ENCODE assay signal across 2 cellular contexts in genomic region chr9:75235632-75236031, GRCh38.
TF ChIP-seq lines count a peak whose summit lies in the region.

No MANE protein-coding gene starts in this region.

TF ChIP-seq in IMR-90, 13 proteins besides CTCF, POLR2A, EP300 and RAD21:
- TF ChIP-seq NFE2L2 (IDR thresholded peaks at IDR 0.05; ENCODE audit: low read depth, low read length) (peak; percentile 57; the same call in 1 of the 2 replicates), MXI1 (IDR thresholded peaks at IDR 0.05; ENCODE audit: borderline replicate concordance, low read depth, low read length) (no peak), RFX5 (IDR thresholded peaks at IDR 0.05; ENCODE audit: low read depth, low read length) (no peak), CEBPB (IDR thresholded peaks at IDR 0.05; ENCODE audit: low read depth, low read length) (no peak), SMC3 (IDR thresholded peaks at IDR 0.05; ENCODE audit: low read depth, low read length) (no peak)

TF ChIP-seq in liver, 16 proteins besides CTCF, POLR2A, EP300 and RAD21:
- TF ChIP-seq FOXA1 (IDR thresholded peaks at IDR 0.05) = no peak
- TF ChIP-seq EGR1 (IDR thresholded peaks at IDR 0.05; ENCODE audit: low read depth in 2 of 2) = no peak
- peak; percentile 22 for TF ChIP-seq FOXA2 (IDR thresholded peaks at IDR 0.05)
- TF ChIP-seq SP1 (IDR thresholded peaks at IDR 0.05) = peak; percentile 38
- TF ChIP-seq ZBTB33 (IDR thresholded peaks at IDR 0.05) = peak; percentile 72
- peak; percentile 78 to 81 for TF ChIP-seq HNF4A (conservative IDR thresholded peaks at IDR 0.05)
- TF ChIP-seq YY1 (IDR thresholded peaks at IDR 0.05) = peak; percentile 72
- no peak for TF ChIP-seq GABPA (IDR thresholded peaks at IDR 0.05 in 1 of 2, conservative IDR thresholded peaks at IDR 0.05 in 1 of 2)
- no peak for TF ChIP-seq NR2F2 (IDR thresholded peaks at IDR 0.05)
- TF ChIP-seq TAF1 (conservative IDR thresholded peaks at IDR 0.05) = no peak
- TF ChIP-seq ATF3 (IDR thresholded peaks at IDR 0.05) = peak; percentile 80
- no peak for TF ChIP-seq HNF4G (IDR thresholded peaks at IDR 0.05)
- peak; percentile 41 for TF ChIP-seq MAX (IDR thresholded peaks at IDR 0.05)
- peak; percentile 61 to 91 for TF ChIP-seq RXRA (IDR thresholded peaks at IDR 0.05)
- TF ChIP-seq JUND (IDR thresholded peaks at IDR 0.05) = peak in 1 of 2 donors; percentile 78
- TF ChIP-seq REST (IDR thresholded peaks at IDR 0.05) = peak; percentile 52
TF ChIP-seq in liver: peak in this region for 10.
